Comparison of ENCODE assay signal across 1 cellular context in genomic region chr4:156738756-156739155, GRCh38.
TF ChIP-seq lines count a peak whose summit lies in the region.

No MANE protein-coding gene starts in this region.

TF ChIP-seq in GM23338, 12 proteins besides CTCF, POLR2A, EP300 and RAD21 (continued from another document):
- TF ChIP-seq, protein P1, sequence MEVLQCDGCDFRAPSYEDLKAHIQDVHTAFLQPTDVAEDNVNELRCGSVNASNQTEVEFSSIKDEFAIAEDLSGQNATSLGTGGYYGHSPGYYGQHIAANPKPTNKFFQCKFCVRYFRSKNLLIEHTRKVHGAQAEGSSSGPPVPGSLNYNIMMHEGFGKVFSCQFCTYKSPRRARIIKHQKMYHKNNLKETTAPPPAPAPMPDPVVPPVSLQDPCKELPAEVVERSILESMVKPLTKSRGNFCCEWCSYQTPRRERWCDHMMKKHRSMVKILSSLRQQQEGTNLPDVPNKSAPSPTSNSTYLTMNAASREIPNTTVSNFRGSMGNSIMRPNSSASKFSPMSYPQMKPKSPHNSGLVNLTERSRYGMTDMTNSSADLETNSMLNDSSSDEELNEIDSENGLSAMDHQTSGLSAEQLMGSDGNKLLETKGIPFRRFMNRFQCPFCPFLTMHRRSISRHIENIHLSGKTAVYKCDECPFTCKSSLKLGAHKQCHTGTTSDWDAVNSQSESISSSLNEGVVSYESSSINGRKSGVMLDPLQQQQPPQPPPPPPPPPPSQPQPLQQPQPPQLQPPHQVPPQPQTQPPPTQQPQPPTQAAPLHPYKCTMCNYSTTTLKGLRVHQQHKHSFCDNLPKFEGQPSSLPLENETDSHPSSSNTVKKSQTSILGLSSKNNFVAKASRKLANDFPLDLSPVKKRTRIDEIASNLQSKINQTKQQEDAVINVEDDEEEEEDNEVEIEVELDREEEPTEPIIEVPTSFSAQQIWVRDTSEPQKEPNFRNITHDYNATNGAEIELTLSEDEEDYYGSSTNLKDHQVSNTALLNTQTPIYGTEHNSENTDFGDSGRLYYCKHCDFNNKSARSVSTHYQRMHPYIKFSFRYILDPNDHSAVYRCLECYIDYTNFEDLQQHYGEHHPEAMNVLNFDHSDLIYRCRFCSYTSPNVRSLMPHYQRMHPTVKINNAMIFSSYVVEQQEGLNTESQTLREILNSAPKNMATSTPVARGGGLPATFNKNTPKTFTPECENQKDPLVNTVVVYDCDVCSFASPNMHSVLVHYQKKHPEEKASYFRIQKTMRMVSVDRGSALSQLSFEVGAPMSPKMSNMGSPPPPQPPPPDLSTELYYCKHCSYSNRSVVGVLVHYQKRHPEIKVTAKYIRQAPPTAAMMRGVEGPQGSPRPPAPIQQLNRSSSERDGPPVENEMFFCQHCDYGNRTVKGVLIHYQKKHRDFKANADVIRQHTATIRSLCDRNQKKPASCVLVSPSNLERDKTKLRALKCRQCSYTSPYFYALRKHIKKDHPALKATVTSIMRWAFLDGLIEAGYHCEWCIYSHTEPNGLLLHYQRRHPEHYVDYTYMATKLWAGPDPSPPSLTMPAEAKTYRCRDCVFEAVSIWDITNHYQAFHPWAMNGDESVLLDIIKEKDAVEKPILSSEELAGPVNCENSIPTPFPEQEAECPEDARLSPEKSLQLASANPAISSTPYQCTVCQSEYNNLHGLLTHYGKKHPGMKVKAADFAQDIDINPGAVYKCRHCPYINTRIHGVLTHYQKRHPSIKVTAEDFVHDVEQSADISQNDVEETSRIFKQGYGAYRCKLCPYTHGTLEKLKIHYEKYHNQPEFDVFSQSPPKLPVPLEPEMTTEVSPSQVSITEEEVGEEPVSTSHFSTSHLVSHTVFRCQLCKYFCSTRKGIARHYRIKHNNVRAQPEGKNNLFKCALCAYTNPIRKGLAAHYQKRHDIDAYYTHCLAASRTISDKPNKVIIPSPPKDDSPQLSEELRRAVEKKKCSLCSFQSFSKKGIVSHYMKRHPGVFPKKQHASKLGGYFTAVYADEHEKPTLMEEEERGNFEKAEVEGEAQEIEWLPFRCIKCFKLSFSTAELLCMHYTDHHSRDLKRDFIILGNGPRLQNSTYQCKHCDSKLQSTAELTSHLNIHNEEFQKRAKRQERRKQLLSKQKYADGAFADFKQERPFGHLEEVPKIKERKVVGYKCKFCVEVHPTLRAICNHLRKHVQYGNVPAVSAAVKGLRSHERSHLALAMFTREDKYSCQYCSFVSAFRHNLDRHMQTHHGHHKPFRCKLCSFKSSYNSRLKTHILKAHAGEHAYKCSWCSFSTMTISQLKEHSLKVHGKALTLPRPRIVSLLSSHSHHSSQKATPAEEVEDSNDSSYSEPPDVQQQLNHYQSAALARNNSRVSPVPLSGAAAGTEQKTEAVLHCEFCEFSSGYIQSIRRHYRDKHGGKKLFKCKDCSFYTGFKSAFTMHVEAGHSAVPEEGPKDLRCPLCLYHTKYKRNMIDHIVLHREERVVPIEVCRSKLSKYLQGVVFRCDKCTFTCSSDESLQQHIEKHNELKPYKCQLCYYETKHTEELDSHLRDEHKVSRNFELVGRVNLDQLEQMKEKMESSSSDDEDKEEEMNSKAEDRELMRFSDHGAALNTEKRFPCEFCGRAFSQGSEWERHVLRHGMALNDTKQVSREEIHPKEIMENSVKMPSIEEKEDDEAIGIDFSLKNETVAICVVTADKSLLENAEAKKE (CRISPR knock-in tag; IDR thresholded peaks at IDR 0.05) = no peak
- TF ChIP-seq STAT1 (IDR thresholded peaks at IDR 0.05; ENCODE audit: unreplicated experiment) = no peak
